2 cellular contexts compared by ENCODE assay signal in the genomic region with DNA sequence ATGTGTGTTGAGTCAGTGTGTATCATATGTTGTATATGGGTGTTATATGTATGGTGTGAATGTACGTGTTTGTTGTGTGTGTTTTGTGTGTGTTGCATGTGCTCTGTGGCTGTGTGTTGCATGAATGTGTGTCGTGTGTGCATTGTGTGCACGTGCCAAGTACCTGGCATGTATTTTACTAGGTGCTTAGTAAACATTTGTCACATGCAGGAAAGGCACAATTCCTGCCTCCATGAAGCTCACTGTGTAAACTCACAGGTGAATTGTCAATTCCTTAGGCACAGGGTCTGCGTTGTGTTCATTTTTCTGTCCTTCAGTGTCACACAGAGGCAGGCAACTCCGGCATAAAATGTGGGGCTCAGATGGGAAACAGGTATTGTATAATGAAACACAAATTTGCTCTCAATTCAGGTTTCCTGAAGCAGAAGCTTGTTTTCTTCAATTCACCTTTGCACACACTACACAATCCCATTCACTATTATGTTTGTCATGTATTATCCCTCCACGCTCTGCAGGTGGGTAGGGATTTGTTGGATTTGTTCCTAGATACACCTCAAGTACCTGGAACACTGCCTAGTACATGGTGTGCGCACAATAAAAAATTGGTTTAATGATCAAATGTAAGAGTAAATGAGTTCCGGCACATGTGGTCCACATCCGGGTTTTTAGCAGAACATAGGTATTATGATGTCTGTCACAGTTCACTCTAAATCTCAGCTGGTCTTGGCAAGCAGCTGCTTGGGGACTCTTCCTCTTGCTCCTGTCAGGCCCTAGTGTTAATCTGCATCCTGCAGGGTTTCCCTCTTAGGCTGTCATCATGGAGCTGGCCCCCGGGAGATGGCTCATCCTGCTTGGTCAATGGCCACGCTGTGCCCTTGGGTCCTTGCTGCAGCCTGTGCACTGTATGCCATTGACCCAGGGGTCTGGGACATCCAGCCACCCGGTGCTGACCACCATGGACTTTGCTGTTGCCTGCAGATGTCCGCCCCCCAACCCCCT.
TF ChIP-seq lines count a peak whose summit lies in the region.

No MANE protein-coding gene starts in this region.

TF ChIP-seq in Ishikawa, 13 proteins besides CTCF, POLR2A, EP300 and RAD21:
- TF ChIP-seq, protein P1, sequence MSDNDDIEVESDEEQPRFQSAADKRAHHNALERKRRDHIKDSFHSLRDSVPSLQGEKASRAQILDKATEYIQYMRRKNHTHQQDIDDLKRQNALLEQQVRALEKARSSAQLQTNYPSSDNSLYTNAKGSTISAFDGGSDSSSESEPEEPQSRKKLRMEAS (IDR thresholded peaks at IDR 0.05) = 0 out of 2 replicates have a peak, but pooled peaks have one; percentile 18
- TF ChIP-seq YY1 (IDR thresholded peaks at IDR 0.05; ENCODE audit: low read depth) (no peak), FOXM1 (IDR thresholded peaks at IDR 0.05; ENCODE audit: borderline replicate concordance, low read depth) (peak; percentile 34; the same call in 1 of the 2 replicates), TCF12 (IDR thresholded peaks at IDR 0.05; ENCODE audit: low read depth) (peak; percentile 80), NFIC (IDR thresholded peaks at IDR 0.05) (peak; percentile 81)
- TF ChIP-seq, protein P2, sequence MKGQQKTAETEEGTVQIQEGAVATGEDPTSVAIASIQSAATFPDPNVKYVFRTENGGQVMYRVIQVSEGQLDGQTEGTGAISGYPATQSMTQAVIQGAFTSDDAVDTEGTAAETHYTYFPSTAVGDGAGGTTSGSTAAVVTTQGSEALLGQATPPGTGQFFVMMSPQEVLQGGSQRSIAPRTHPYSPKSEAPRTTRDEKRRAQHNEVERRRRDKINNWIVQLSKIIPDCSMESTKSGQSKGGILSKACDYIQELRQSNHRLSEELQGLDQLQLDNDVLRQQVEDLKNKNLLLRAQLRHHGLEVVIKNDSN (IDR thresholded peaks at IDR 0.05) = no peak

TF ChIP-seq in H1, 55 proteins besides CTCF, POLR2A, EP300 and RAD21:
- TF ChIP-seq SAP30 (IDR thresholded peaks at IDR 0.05; ENCODE audit: insufficient read depth, insufficient replicate concordance, low read length) (no peak), TBP (IDR thresholded peaks at IDR 0.05; ENCODE audit: low read depth, low read length) (no peak), CBX5 (IDR thresholded peaks at IDR 0.05; ENCODE audit: low read depth, low read length) (no peak), SP1 (IDR thresholded peaks at IDR 0.05; ENCODE audit: low read depth, low read length) (no peak), KDM4A (IDR thresholded peaks at IDR 0.05; ENCODE audit: low read depth, low read length, severe bottlenecking) (no peak), KDM5A (IDR thresholded peaks at IDR 0.05; ENCODE audit: low read length) (no peak), KDM1A (IDR thresholded peaks at IDR 0.05; ENCODE audit: borderline replicate concordance, low read length) (no peak), RXRA (IDR thresholded peaks at IDR 0.05; ENCODE audit: insufficient read depth, low read depth, low read length) (no peak), BRCA1 (IDR thresholded peaks at IDR 0.05; ENCODE audit: low read depth, low read length) (no peak), FOSL1 (IDR thresholded peaks at IDR 0.05; ENCODE audit: insufficient read depth, low read depth, low read length) (no peak), RNF2 (IDR thresholded peaks at IDR 0.05; ENCODE audit: borderline replicate concordance, low read depth, low read length, missing control alignments, poor library complexity, severe bottlenecking) (no peak), CTBP2 (IDR thresholded peaks at IDR 0.05; ENCODE audit: borderline replicate concordance, insufficient read depth, insufficient read length, low read length) (no peak)
- TF ChIP-seq, protein P3, sequence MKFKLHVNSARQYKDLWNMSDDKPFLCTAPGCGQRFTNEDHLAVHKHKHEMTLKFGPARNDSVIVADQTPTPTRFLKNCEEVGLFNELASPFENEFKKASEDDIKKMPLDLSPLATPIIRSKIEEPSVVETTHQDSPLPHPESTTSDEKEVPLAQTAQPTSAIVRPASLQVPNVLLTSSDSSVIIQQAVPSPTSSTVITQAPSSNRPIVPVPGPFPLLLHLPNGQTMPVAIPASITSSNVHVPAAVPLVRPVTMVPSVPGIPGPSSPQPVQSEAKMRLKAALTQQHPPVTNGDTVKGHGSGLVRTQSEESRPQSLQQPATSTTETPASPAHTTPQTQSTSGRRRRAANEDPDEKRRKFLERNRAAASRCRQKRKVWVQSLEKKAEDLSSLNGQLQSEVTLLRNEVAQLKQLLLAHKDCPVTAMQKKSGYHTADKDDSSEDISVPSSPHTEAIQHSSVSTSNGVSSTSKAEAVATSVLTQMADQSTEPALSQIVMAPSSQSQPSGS (IDR thresholded peaks at IDR 0.05; ENCODE audit: low read length) = no peak
- TF ChIP-seq, protein P4, sequence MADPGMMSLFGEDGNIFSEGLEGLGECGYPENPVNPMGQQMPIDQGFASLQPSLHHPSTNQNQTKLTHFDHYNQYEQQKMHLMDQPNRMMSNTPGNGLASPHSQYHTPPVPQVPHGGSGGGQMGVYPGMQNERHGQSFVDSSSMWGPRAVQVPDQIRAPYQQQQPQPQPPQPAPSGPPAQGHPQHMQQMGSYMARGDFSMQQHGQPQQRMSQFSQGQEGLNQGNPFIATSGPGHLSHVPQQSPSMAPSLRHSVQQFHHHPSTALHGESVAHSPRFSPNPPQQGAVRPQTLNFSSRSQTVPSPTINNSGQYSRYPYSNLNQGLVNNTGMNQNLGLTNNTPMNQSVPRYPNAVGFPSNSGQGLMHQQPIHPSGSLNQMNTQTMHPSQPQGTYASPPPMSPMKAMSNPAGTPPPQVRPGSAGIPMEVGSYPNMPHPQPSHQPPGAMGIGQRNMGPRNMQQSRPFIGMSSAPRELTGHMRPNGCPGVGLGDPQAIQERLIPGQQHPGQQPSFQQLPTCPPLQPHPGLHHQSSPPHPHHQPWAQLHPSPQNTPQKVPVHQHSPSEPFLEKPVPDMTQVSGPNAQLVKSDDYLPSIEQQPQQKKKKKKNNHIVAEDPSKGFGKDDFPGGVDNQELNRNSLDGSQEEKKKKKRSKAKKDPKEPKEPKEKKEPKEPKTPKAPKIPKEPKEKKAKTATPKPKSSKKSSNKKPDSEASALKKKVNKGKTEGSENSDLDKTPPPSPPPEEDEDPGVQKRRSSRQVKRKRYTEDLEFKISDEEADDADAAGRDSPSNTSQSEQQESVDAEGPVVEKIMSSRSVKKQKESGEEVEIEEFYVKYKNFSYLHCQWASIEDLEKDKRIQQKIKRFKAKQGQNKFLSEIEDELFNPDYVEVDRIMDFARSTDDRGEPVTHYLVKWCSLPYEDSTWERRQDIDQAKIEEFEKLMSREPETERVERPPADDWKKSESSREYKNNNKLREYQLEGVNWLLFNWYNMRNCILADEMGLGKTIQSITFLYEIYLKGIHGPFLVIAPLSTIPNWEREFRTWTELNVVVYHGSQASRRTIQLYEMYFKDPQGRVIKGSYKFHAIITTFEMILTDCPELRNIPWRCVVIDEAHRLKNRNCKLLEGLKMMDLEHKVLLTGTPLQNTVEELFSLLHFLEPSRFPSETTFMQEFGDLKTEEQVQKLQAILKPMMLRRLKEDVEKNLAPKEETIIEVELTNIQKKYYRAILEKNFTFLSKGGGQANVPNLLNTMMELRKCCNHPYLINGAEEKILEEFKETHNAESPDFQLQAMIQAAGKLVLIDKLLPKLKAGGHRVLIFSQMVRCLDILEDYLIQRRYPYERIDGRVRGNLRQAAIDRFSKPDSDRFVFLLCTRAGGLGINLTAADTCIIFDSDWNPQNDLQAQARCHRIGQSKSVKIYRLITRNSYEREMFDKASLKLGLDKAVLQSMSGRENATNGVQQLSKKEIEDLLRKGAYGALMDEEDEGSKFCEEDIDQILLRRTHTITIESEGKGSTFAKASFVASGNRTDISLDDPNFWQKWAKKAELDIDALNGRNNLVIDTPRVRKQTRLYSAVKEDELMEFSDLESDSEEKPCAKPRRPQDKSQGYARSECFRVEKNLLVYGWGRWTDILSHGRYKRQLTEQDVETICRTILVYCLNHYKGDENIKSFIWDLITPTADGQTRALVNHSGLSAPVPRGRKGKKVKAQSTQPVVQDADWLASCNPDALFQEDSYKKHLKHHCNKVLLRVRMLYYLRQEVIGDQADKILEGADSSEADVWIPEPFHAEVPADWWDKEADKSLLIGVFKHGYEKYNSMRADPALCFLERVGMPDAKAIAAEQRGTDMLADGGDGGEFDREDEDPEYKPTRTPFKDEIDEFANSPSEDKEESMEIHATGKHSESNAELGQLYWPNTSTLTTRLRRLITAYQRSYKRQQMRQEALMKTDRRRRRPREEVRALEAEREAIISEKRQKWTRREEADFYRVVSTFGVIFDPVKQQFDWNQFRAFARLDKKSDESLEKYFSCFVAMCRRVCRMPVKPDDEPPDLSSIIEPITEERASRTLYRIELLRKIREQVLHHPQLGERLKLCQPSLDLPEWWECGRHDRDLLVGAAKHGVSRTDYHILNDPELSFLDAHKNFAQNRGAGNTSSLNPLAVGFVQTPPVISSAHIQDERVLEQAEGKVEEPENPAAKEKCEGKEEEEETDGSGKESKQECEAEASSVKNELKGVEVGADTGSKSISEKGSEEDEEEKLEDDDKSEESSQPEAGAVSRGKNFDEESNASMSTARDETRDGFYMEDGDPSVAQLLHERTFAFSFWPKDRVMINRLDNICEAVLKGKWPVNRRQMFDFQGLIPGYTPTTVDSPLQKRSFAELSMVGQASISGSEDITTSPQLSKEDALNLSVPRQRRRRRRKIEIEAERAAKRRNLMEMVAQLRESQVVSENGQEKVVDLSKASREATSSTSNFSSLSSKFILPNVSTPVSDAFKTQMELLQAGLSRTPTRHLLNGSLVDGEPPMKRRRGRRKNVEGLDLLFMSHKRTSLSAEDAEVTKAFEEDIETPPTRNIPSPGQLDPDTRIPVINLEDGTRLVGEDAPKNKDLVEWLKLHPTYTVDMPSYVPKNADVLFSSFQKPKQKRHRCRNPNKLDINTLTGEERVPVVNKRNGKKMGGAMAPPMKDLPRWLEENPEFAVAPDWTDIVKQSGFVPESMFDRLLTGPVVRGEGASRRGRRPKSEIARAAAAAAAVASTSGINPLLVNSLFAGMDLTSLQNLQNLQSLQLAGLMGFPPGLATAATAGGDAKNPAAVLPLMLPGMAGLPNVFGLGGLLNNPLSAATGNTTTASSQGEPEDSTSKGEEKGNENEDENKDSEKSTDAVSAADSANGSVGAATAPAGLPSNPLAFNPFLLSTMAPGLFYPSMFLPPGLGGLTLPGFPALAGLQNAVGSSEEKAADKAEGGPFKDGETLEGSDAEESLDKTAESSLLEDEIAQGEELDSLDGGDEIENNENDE (IDR thresholded peaks at IDR 0.05; ENCODE audit: insufficient replicate concordance, low read length) = no peak
